8 cellular contexts compared by ENCODE assay signal in the genomic region with DNA sequence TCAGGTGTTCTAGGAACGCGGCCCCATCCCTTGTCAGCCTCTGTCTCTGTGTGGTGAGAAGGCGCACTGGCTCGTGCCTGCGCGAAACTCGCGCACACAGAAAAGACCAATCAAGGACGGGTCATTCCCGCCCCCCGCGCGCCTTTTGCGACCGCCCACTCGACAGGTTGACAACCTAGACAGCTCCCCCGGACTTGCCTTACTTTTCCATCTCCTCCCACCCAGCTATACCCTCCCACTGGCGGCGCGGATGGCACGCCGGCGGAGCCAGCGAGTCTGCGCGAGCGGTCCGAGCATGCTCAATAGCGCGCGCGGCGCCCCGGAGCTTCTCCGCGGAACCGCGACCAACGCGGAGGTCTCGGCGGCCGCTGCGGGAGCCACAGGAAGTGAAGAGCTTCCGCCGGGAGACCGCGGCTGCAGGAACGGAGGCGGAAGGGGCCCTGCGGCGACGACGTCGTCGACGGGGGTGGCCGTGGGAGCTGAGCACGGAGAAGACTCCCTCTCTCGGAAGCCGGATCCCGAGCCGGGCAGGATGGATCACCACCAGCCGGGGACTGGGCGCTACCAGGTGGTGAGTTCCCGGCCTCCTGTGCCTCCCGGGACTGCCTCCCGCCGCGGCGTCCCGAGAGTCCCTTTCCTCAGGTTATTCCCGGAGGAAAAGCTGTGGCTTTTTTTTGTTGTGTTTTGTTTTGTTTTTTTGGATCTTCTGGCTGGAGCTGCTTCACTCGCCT.
DNase-seq lines count a peak whose midpoint lies in the region; ATAC-seq lines count a peak whose summit lies in the region.

A gene with protein sequence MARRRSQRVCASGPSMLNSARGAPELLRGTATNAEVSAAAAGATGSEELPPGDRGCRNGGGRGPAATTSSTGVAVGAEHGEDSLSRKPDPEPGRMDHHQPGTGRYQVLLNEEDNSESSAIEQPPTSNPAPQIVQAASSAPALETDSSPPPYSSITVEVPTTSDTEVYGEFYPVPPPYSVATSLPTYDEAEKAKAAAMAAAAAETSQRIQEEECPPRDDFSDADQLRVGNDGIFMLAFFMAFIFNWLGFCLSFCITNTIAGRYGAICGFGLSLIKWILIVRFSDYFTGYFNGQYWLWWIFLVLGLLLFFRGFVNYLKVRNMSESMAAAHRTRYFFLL (plus strand): TSS at position 202 of the 731 bp plus-strand sequence. CDS start 49 bp downstream, at position 251.

- H3K27ac ChIP-seq in ACC112 (ENCODE audit: low read depth, low read length) = peak within 1 kb of the TSS; percentile 28; the same call in 1 of the 2 replicates

- peak within 1 kb of the TSS; percentile 81 for H2AFZ ChIP-seq in ACC112 (ENCODE audit: low read length, unreplicated experiment)

- H3K4me3 ChIP-seq in ACC112 (ENCODE audit: low read depth, low read length) = peak within 1 kb of the TSS; percentile 98

- H3K36me3 ChIP-seq in ACC112 (ENCODE audit: insufficient read depth, low read length) = no peaks in the 10 kb centered on the region

- peak; percentile 87 for ATAC-seq in GM18907 (IDR thresholded peaks at IDR 0.05; ENCODE audit: unreplicated experiment)
- peak; percentile 81 for ATAC-seq in HG03139 (IDR thresholded peaks at IDR 0.05; ENCODE audit: unreplicated experiment)

- DNase-seq in NCI-H2227 treated with DMSO at 0.1 percent for 48 hours (lab: John Stamatoyannopoulos, UW) = peak; percentile 79
- DNase-seq in activated CD4-positive, CD25-positive, alpha-beta regulatory T cell treated with anti-CD3 and anti-CD28 coated beads, Interleukin-2, amount 50 U/mL, for 16 hours (ENCODE audit: low read depth, low spot score) = peak; percentile 68
- peak; percentile 82 for DNase-seq in central memory CD4-positive, alpha-beta T cell
- DNase-seq in iris pigment epithelial cell (ENCODE audit: low read depth) = peak; percentile 88
- peak; percentile 92 for DNase-seq in stimulated activated CD4-positive, alpha-beta T cell treated with anti-CD3 and anti-CD28 coated beads, Interleukin-12 subunit alpha, Interleukin-12 subunit beta, amount 100 ng/mL, for 4 hours

- H3K4me1 ChIP-seq in ACC112 (ENCODE audit: control insufficient read depth, insufficient read depth, low read length, unreplicated experiment) = peaks cover 35% of the 10 kb centered on the region

- peaks cover 21% of the 10 kb centered on the region; the same call in 1 of the 2 replicates for H3K27me3 ChIP-seq in ACC112 (ENCODE audit: insufficient read depth, low read length)

- peaks cover 32% of the 10 kb centered on the region for H3K79me2 ChIP-seq in ACC112 (ENCODE audit: control insufficient read depth, insufficient read depth, low read length, unreplicated experiment)

Comparison
In these comparisons a context has a peak if more than half of its experiments do, and no peak if none do; other contexts are left out.
1. Peak in every context shown above with its lines: DNase-seq, ATAC-seq, H3K4me3 ChIP-seq and H3K27ac ChIP-seq.